In genomic region chr2:9318461-9319337, GRCh38 we compare ENCODE assay signal across 12 cellular contexts.
DNase-seq lines count a peak whose midpoint lies in the region; ATAC-seq and TF ChIP-seq lines count a peak whose summit lies in the region.
"Had no signal": no experiment of that assay in that cellular context is flagged by ENCODE, and none has a peak within 500 bp of the region (broad histone marks: within the 10 kb centered on the region; RNA-seq: fewer than 3 reads in every experiment).

No MANE protein-coding gene starts in this region.

- peaks cover 4% of the 10 kb centered on the region for H3K79me1 ChIP-seq in neuronal stem cell (ENCODE audit: low read depth, low read length)

- H2AFZ ChIP-seq in neuronal stem cell (ENCODE audit: low read length), result no peak overlapping the region

- H2BK120ac ChIP-seq in neuronal stem cell (ENCODE audit: low read depth, low read length), result no peak overlapping the region

- no peaks in the 10 kb centered on the region for H3K9me3 ChIP-seq in A673 (ENCODE audit: low read depth, low read length, poor library complexity, severe bottlenecking)
- H3K9me3 ChIP-seq in gastroesophageal sphincter, result no peaks in the 10 kb centered on the region
- peaks cover 0 to 5% of the 10 kb centered on the region in 2 donors for H3K9me3 ChIP-seq in neuronal stem cell (replicated peaks in 1 of 2; ENCODE audit: control insufficient read depth in 2 of 2, insufficient read depth in 1 of 2, low read depth in 1 of 2, low read length in 2 of 2)

- TF ChIP-seq EP300 in gastroesophageal sphincter (IDR thresholded peaks at IDR 0.05), result no peak

- no peak overlapping the region for H2AK5ac ChIP-seq in neuronal stem cell (ENCODE audit: low read depth, low read length)

- H3K36me3 ChIP-seq in A673 (ENCODE audit: insufficient read depth, low read length, poor library complexity, severe bottlenecking), result no peaks in the 10 kb centered on the region
- peaks cover 0 to 12% of the 10 kb centered on the region in 2 donors for H3K36me3 ChIP-seq in gastroesophageal sphincter
- peaks cover 16 to 59% of the 10 kb centered on the region in 2 donors for H3K36me3 ChIP-seq in neuronal stem cell (replicated peaks in 1 of 2; ENCODE audit: control insufficient read depth in 2 of 2, insufficient read depth in 2 of 2, low read length in 2 of 2)

- no peak for ATAC-seq in gastroesophageal sphincter

- no peak for TF ChIP-seq POLR2A in gastroesophageal sphincter (IDR thresholded peaks at IDR 0.05)

- H3K18ac ChIP-seq in neuronal stem cell (ENCODE audit: low read length), result no peak overlapping the region

- peak overlapping the region; percentile 60 for H3K27ac Mint-ChIP-seq in osteocyte (ENCODE audit: unreplicated experiment)

- no peaks in the 10 kb centered on the region for H3K4me1 ChIP-seq in A673 (ENCODE audit: insufficient read depth, low read length, poor library complexity, severe bottlenecking)
- H3K4me1 ChIP-seq in gastroesophageal sphincter, result peaks cover 0 to 44% (median 11%) of the 10 kb centered on the region in 3 donors
- H3K4me1 ChIP-seq in neuronal stem cell (ENCODE audit: control insufficient read depth in 2 of 2, insufficient read depth in 1 of 2, low read depth in 1 of 2, low read length in 2 of 2), result peaks cover 0 to 2% of the 10 kb centered on the region in 2 donors

- no peak overlapping the region for H3K14ac ChIP-seq in neuronal stem cell (ENCODE audit: low read length)

- no peak overlapping the region for H4K8ac ChIP-seq in neuronal stem cell (ENCODE audit: low read depth, low read length)

- DNase-seq in A673 (ENCODE audit: low spot score), result peak; percentile 27
- DNase-seq in RWPE1 (ENCODE audit: low spot score), result no peak
- DNase-seq in osteocyte (ENCODE audit: extremely low spot score, unreplicated experiment), result no peak
- DNase-seq in neuronal stem cell (ENCODE audit: low spot score), result no peak
- no peak for DNase-seq in NCI-H2196 (lab: John Stamatoyannopoulos, UW; ENCODE audit: unreplicated experiment)
- no peak for DNase-seq in NCI-H1048 (lab: John Stamatoyannopoulos, UW)
- DNase-seq in cortex of kidney (lab: John Stamatoyannopoulos, UW), result no peak
- DNase-seq: activated CD4-positive, alpha-beta T cell treated with anti-CD3 and anti-CD28 coated beads for 1 hour; NCI-H524 treated with DMSO at 0.1 percent for 48 hours had no signal

- H2BK5ac ChIP-seq in neuronal stem cell (ENCODE audit: low read length), result no peak overlapping the region

- H3K36me3 Mint-ChIP-seq in osteocyte (ENCODE audit: unreplicated experiment), result peaks cover 37% of the 10 kb centered on the region

- H3K23ac ChIP-seq in neuronal stem cell (ENCODE audit: low read depth, low read length, poor library complexity), result no peak overlapping the region

- no peaks in the 10 kb centered on the region for H3K9me3 Mint-ChIP-seq in osteocyte (ENCODE audit: unreplicated experiment)
- H3K9me3 Mint-ChIP-seq: central memory CD8-positive, alpha-beta T cell had no signal

- no peaks in the 10 kb centered on the region for H3K27me3 Mint-ChIP-seq in osteocyte (ENCODE audit: unreplicated experiment)

- H3K4me3 ChIP-seq in A673 (ENCODE audit: low read depth, low read length, poor library complexity, severe bottlenecking) (no peak overlapping the region), gastroesophageal sphincter (no peak overlapping the region), neuronal stem cell (ENCODE audit: low read length in 2 of 2) (no peak overlapping the region)
- H3K4me3 ChIP-seq: SK-N-MC had no signal

- intact Hi-C loops in A673 (cut with micrococcal nuclease; ENCODE audit: unreplicated experiment), result no loop called here

- no peak overlapping the region for H3K4me3 Mint-ChIP-seq in osteocyte (ENCODE audit: unreplicated experiment)
- H3K4me3 Mint-ChIP-seq: central memory CD8-positive, alpha-beta T cell had no signal

- no peak overlapping the region for H2BK15ac ChIP-seq in neuronal stem cell (ENCODE audit: low read length)

- peaks cover 5% of the 10 kb centered on the region for H3K4me1 Mint-ChIP-seq in osteocyte (ENCODE audit: unreplicated experiment)
- H3K4me1 Mint-ChIP-seq: central memory CD8-positive, alpha-beta T cell had no signal

- no TSS peak for BruUV-seq in A673 (replicated peaks; lab: Mats Ljungman, UMichigan)

- POLR2A ChIA-PET in A673 (lab: Charles Lee; ENCODE audit: low non-redundant PET), result no interaction called here
- POLR2A ChIA-PET in RWPE1 (lab: Yijun Ruan, JAX; ENCODE audit: low non-redundant PET), result no interaction called here

- 14% methylated on average over 8 of the region's 29 CpGs; no CpG with 5 or more reads in 1 of the 2 donors for WGBS in gastroesophageal sphincter (ENCODE audit: low coverage in 1 of 2), 2 donors
- WGBS in neuronal stem cell (ENCODE audit: extremely low coverage in 2 of 2, insufficient read length in 2 of 2, insufficient replicate concordance in 1 of 2), 2 donors, result no CpG with 5 or more reads among the region's 29 CpGs

- H3K27me3 ChIP-seq in A673 (replicated peaks; ENCODE audit: insufficient read depth, low read depth, low read length, poor library complexity) (no peaks in the 10 kb centered on the region), gastroesophageal sphincter (no peaks in the 10 kb centered on the region), neuronal stem cell (ENCODE audit: control insufficient read depth in 3 of 3, insufficient read depth in 3 of 3, low read depth in 1 of 3, low read length in 3 of 3) (no peaks in the 10 kb centered on the region)

- H3K4ac ChIP-seq in neuronal stem cell (ENCODE audit: low read length), result no peak overlapping the region

- no peak overlapping the region for H3K9ac ChIP-seq in neuronal stem cell (ENCODE audit: low read depth, low read length, poor library complexity)

- H3K27ac ChIP-seq in A673 (ENCODE audit: low read depth, low read length, poor library complexity, severe bottlenecking), result no peak overlapping the region
- peak overlapping the region; percentile 44 for H3K27ac ChIP-seq in RWPE1
- peak overlapping the region; percentile 30 to 71 (median 56) for H3K27ac ChIP-seq in gastroesophageal sphincter
- H3K27ac ChIP-seq in neuronal stem cell (replicated peaks; ENCODE audit: low read length), result no peak overlapping the region
- H3K27ac ChIP-seq: SK-N-MC had no signal

- no peak overlapping the region for H3K4me2 ChIP-seq in neuronal stem cell (ENCODE audit: insufficient read depth, low read length, poor library complexity, severe bottlenecking)

- CTCF ChIA-PET in A673 (lab: Charles Lee) (interaction anchor here (0.5 to 0.6 kb wide), 2 partner anchors 15 to 450 kb away, joined by 4 to 5 read pairs; no protein-coding TSS in a partner anchor), RWPE1 (lab: Yijun Ruan, JAX) (interaction anchor here (0.7 kb wide), 3 partner anchors 13 to 179 kb away, joined by 3 read pairs; no protein-coding TSS in a partner anchor)

- H2BK12ac ChIP-seq in neuronal stem cell (ENCODE audit: low read length), result no peak overlapping the region

- H4K91ac ChIP-seq in neuronal stem cell (ENCODE audit: low read depth, low read length, poor library complexity), result no peak overlapping the region

- TF ChIP-seq CTCF in A673 (conservative IDR thresholded peaks at IDR 0.05; ENCODE audit: low read depth, low read length), result no peak
- TF ChIP-seq CTCF in RWPE1 (conservative IDR thresholded peaks at IDR 0.05; ENCODE audit: low read depth), result no peak
- TF ChIP-seq CTCF in gastroesophageal sphincter (IDR thresholded peaks at IDR 0.05), result no peak
- TF ChIP-seq CTCF in osteocyte (IDR thresholded peaks at IDR 0.05), result no peak

Comparison
In these comparisons a context has a peak if more than half of its experiments do, and no peak if none do; other contexts are left out.
1. H3K27ac ChIP-seq: peak in RWPE1 (single experiment) and gastroesophageal sphincter (4 of 4); none in A673 (single experiment) and neuronal stem cell (single experiment).